Comparison of ENCODE assay signal across 38 cellular contexts in the genomic region with DNA sequence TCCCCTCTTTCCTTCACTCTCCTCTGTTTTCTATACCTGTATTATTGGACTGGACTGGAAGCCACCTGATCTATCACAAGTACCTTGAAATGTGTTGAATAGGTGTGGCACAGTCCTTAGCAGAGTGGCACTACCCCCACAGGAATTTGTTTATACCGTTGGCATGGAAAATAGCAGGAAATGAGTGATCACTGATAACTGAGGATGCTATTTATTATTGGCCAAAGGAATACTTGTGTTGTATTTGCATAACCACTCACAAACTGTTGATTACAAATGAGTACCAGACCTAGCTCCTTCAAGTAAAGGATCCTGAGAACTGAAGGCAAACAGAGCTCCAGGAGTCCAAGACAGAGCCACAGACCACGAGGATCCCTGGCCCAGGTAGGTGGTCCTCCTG. TPM values are rescaled to one million over a fixed set of nuclear protein-coding genes. Genes with fewer than 3 reads are reported as not detected.
"Had no signal": no experiment of that assay in that cellular context is flagged by ENCODE, and none has a peak within 500 bp of the region (broad histone marks: within the 10 kb centered on the region; RNA-seq: fewer than 3 reads in every experiment).

A gene with protein sequence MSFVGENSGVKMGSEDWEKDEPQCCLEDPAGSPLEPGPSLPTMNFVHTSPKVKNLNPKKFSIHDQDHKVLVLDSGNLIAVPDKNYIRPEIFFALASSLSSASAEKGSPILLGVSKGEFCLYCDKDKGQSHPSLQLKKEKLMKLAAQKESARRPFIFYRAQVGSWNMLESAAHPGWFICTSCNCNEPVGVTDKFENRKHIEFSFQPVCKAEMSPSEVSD (plus strand): TSS at position 301 of the 400 bp plus-strand sequence. CDS start 1,848 bp downstream, outside the sequence.

- H3K4me1 Mint-ChIP-seq: activated B cell treated with CpG ODN at 0.5 μM for 24 hours had no signal

- ATAC-seq: activated CD8-positive, alpha-beta T cell treated with anti-CD3 and anti-CD28 coated beads for 36 hours; activated naive CD4-positive, alpha-beta T cell treated with anti-CD3 and anti-CD28 coated beads, Interleukin-2, amount 50 U/mL, for 72 hours; activated T-cell treated with anti-CD3 and anti-CD28 coated beads, Interleukin-2, amount 50 U/mL, for 4 hours; activated T-cell treated with anti-CD3 and anti-CD28 coated beads, Interleukin-2, amount 50 U/mL, for 72 hours; activated T-helper 17 cell treated with anti-CD3 and anti-CD28 coated beads, Interleukin-2, amount 50 U/mL, for 72 hours; body of pancreas had no signal

- H3K27ac ChIP-seq: adrenal gland, body of pancreas, brain microvascular endothelial cell, breast epithelium, VCaP had no signal

- H3K36me3 ChIP-seq: adrenal gland, brain microvascular endothelial cell, breast epithelium had no signal

- H3K4me1 ChIP-seq: adrenal gland, body of pancreas, breast epithelium had no signal

- DNase-seq: activated B cell treated with CpG ODN at 0.5 μM for 24 hours; activated CD4-positive, alpha-beta memory T cell treated with anti-CD3 and anti-CD28 coated beads for 36 hours; activated CD4-positive, alpha-beta T cell treated with anti-CD3 and anti-CD28 coated beads for 4 hours; activated CD4-positive, alpha-beta T cell treated with anti-CD3 and anti-CD28 coated beads, Interleukin-2, amount 10 ng/mL, durations not matched to agents 24 days and 14 days; activated CD4-positive, alpha-beta T cell treated with anti-CD3 and anti-CD28 coated beads, Interleukin-2, amount 50 U/mL, for 1 hour; activated CD4-positive, alpha-beta T cell treated with anti-CD3 and anti-CD28 coated beads, Interleukin-2, amount 50 U/mL, for 4 hours; activated CD4-positive, CD25-positive, alpha-beta regulatory T cell treated with anti-CD3 and anti-CD28 coated beads, Interleukin-2, amount 50 U/mL, for 72 hours; activated CD8-positive, alpha-beta memory T cell treated with anti-CD3 and anti-CD28 coated beads, Interleukin-2, amount 50 U/mL, for 4 hours; activated CD8-positive, alpha-beta T cell treated with anti-CD3 and anti-CD28 coated beads for 36 hours; activated effector memory CD4-positive, alpha-beta T cell treated with anti-CD3 and anti-CD28 coated beads, Interleukin-2, amount 50 U/mL, for 16 hours; activated gamma-delta T cell treated with Interleukin-2 at 50 U/mL for 16 hours; activated naive CD4-positive, alpha-beta T cell; activated naive CD4-positive, alpha-beta T cell treated with anti-CD3 and anti-CD28 coated beads for 36 hours; activated naive CD4-positive, alpha-beta T cell treated with anti-CD3 and anti-CD28 coated beads, Interleukin-2, amount 50 U/mL, for 16 hours; activated naive CD8-positive, alpha-beta T cell treated with anti-CD3 and anti-CD28 coated beads for 36 hours; activated T-cell treated with anti-CD3 and anti-CD28 coated beads for 4 hours; activated T-cell treated with anti-CD3 and anti-CD28 coated beads, Interleukin-2, amount 50 U/mL, for 1 hour; activated T-cell treated with anti-CD3 and anti-CD28 coated beads, Interleukin-2, amount 50 U/mL, for 4 hours; activated T-cell treated with anti-CD3 and anti-CD28 coated beads, Interleukin-2, amount 50 U/mL, for 72 hours; adrenal gland; amniotic stem cell; aorta; body of pancreas; brain microvascular endothelial cell; central memory CD4-positive, alpha-beta T cell; T-helper 1 cell; T-helper 2 cell; T-helper 9 cell had no signal

- H3K27me3 ChIP-seq: adrenal gland, body of pancreas, brain microvascular endothelial cell had no signal

- H3K4me3 Mint-ChIP-seq: activated B cell treated with CpG ODN at 0.5 μM for 24 hours; activated CD4-positive, alpha-beta memory T cell treated with anti-CD3 and anti-CD28 coated beads for 36 hours; activated CD4-positive, alpha-beta T cell treated with anti-CD3 and anti-CD28 coated beads, Interleukin-2, amount 10 ng/mL, durations not matched to agents 24 days and 14 days; activated CD8-positive, alpha-beta T cell treated with anti-CD3 and anti-CD28 coated beads for 36 hours; activated naive CD4-positive, alpha-beta T cell treated with anti-CD3 and anti-CD28 coated beads for 36 hours; activated naive CD8-positive, alpha-beta T cell treated with anti-CD3 and anti-CD28 coated beads for 36 hours; activated T-cell treated with anti-CD3 and anti-CD28 coated beads, Interleukin-2, amount 50 U/mL, for 4 hours; activated T-cell treated with anti-CD3 and anti-CD28 coated beads, Interleukin-2, amount 50 U/mL, for 72 hours; activated T-helper 1 cell treated with anti-CD3 and anti-CD28 coated beads, Interleukin-12 subunit alpha, Interleukin-12 subunit beta, Interleukin-2, Interleukin-4 antibody, amounts not matched to agents 30 ng/mL and 10 ng/mL and 1 ng/mL, durations not matched to agents 14 hours and 24 hours and 36 hours; activated T-helper 17 cell treated with anti-CD3 and anti-CD28 coated beads, Interleukin-2, amount 50 U/mL, for 72 hours; T-helper 1 cell treated with Interleukin-12 subunit alpha and Interleukin-12 subunit beta and Interleukin-4 antibody, amounts not matched to agents 30 μg/mL and 1 μg/mL, for 36 hours; T-helper 2 cell treated with Interferon-gamma antibody and Interleukin-4, amounts not matched to agents 5 μg/mL and 100 μg/mL, for 36 hours had no signal

- H3K9me3 Mint-ChIP-seq: activated CD4-positive, alpha-beta memory T cell treated with anti-CD3 and anti-CD28 coated beads for 36 hours; activated CD4-positive, alpha-beta T cell treated with anti-CD3 and anti-CD28 coated beads, Interleukin-2, amount 10 ng/mL, durations not matched to agents 24 days and 14 days; activated CD8-positive, alpha-beta T cell treated with anti-CD3 and anti-CD28 coated beads for 36 hours; activated naive CD4-positive, alpha-beta T cell treated with anti-CD3 and anti-CD28 coated beads for 36 hours; activated naive CD8-positive, alpha-beta T cell treated with anti-CD3 and anti-CD28 coated beads for 36 hours; activated T-cell treated with anti-CD3 and anti-CD28 coated beads, Interleukin-2, amount 50 U/mL, for 4 hours; activated T-cell treated with anti-CD3 and anti-CD28 coated beads, Interleukin-2, amount 50 U/mL, for 72 hours; activated T-helper 1 cell treated with anti-CD3 and anti-CD28 coated beads, Interleukin-12 subunit alpha, Interleukin-12 subunit beta, Interleukin-2, Interleukin-4 antibody, amounts not matched to agents 30 ng/mL and 10 ng/mL and 1 ng/mL, durations not matched to agents 14 hours and 24 hours and 36 hours; activated T-helper 17 cell treated with anti-CD3 and anti-CD28 coated beads, Interleukin-2, amount 50 U/mL, for 72 hours; T-helper 2 cell treated with Interferon-gamma antibody and Interleukin-4, amounts not matched to agents 5 μg/mL and 100 μg/mL, for 36 hours had no signal

- H3K27ac Mint-ChIP-seq: activated B cell treated with CpG ODN at 0.5 μM for 24 hours; activated CD4-positive, alpha-beta memory T cell treated with anti-CD3 and anti-CD28 coated beads for 36 hours; activated CD4-positive, alpha-beta T cell treated with anti-CD3 and anti-CD28 coated beads, Interleukin-2, amount 10 ng/mL, durations not matched to agents 24 days and 14 days; activated CD8-positive, alpha-beta T cell treated with anti-CD3 and anti-CD28 coated beads for 36 hours; activated naive CD4-positive, alpha-beta T cell treated with anti-CD3 and anti-CD28 coated beads for 36 hours; activated naive CD4-positive, alpha-beta T cell treated with anti-CD3 and anti-CD28 coated beads, Interleukin-2, amount 50 U/mL, for 72 hours; activated naive CD8-positive, alpha-beta T cell treated with anti-CD3 and anti-CD28 coated beads for 36 hours; activated T-cell treated with anti-CD3 and anti-CD28 coated beads, Interleukin-2, amount 50 U/mL, for 72 hours; activated T-helper 1 cell treated with anti-CD3 and anti-CD28 coated beads, Interleukin-12 subunit alpha, Interleukin-12 subunit beta, Interleukin-2, Interleukin-4 antibody, amounts not matched to agents 30 ng/mL and 10 ng/mL and 1 ng/mL, durations not matched to agents 14 hours and 24 hours and 36 hours; activated T-helper 17 cell treated with anti-CD3 and anti-CD28 coated beads, Interleukin-2, amount 50 U/mL, for 72 hours; T-helper 1 cell treated with Interleukin-12 subunit alpha and Interleukin-12 subunit beta and Interleukin-4 antibody, amounts not matched to agents 30 μg/mL and 1 μg/mL, for 36 hours; T-helper 2 cell treated with Interferon-gamma antibody and Interleukin-4, amounts not matched to agents 5 μg/mL and 100 μg/mL, for 36 hours had no signal

- H3K27me3 Mint-ChIP-seq: activated B cell treated with CpG ODN at 0.5 μM for 24 hours; activated CD4-positive, alpha-beta memory T cell treated with anti-CD3 and anti-CD28 coated beads for 36 hours; activated CD8-positive, alpha-beta T cell treated with anti-CD3 and anti-CD28 coated beads for 36 hours; activated naive CD8-positive, alpha-beta T cell treated with anti-CD3 and anti-CD28 coated beads for 36 hours; activated T-helper 17 cell treated with anti-CD3 and anti-CD28 coated beads, Interleukin-2, amount 50 U/mL, for 72 hours had no signal

- H3K36me3 Mint-ChIP-seq: activated CD4-positive, alpha-beta memory T cell treated with anti-CD3 and anti-CD28 coated beads for 36 hours; activated naive CD8-positive, alpha-beta T cell treated with anti-CD3 and anti-CD28 coated beads for 36 hours had no signal

- H3K9me3 ChIP-seq: adrenal gland, body of pancreas, breast epithelium had no signal

- H3K4me3 ChIP-seq: adrenal gland, body of pancreas, breast epithelium had no signal

RNA-seq across cellular contexts. Expression of the gene that starts here (rescaled TPM):
- total RNA-seq: activated B cell treated with CpG ODN at 0.5 μM for 24 hours; activated CD4-positive, alpha-beta memory T cell treated with anti-CD3 and anti-CD28 coated beads for 36 hours; activated CD4-positive, alpha-beta T cell treated with anti-CD3 and anti-CD28 coated beads, Interleukin-2, amount 10 ng/mL, durations not matched to agents 24 days and 14 days; activated CD8-positive, alpha-beta memory T cell treated with anti-CD3 and anti-CD28 coated beads for 36 hours; activated CD8-positive, alpha-beta T cell treated with anti-CD3 and anti-CD28 coated beads for 36 hours; activated naive CD4-positive, alpha-beta T cell treated with anti-CD3 and anti-CD28 coated beads for 36 hours; activated naive CD8-positive, alpha-beta T cell treated with anti-CD3 and anti-CD28 coated beads for 36 hours; activated T-cell treated with anti-CD3 and anti-CD28 coated beads, Interleukin-2, amount 50 U/mL, for 4 hours; activated T-cell treated with anti-CD3 and anti-CD28 coated beads, Interleukin-2, amount 50 U/mL, for 72 hours; activated T-helper 1 cell treated with anti-CD3 and anti-CD28 coated beads, Interleukin-12 subunit alpha, Interleukin-12 subunit beta, Interleukin-2, Interleukin-4 antibody, amounts not matched to agents 30 ng/mL and 10 ng/mL and 1 ng/mL, durations not matched to agents 14 hours and 24 hours and 36 hours; adrenal gland; aorta; astrocyte; body of pancreas; breast epithelium; cardiac septum had no signal
